Comparison of ENCODE assay signal across 25 cellular contexts in the genomic region with DNA sequence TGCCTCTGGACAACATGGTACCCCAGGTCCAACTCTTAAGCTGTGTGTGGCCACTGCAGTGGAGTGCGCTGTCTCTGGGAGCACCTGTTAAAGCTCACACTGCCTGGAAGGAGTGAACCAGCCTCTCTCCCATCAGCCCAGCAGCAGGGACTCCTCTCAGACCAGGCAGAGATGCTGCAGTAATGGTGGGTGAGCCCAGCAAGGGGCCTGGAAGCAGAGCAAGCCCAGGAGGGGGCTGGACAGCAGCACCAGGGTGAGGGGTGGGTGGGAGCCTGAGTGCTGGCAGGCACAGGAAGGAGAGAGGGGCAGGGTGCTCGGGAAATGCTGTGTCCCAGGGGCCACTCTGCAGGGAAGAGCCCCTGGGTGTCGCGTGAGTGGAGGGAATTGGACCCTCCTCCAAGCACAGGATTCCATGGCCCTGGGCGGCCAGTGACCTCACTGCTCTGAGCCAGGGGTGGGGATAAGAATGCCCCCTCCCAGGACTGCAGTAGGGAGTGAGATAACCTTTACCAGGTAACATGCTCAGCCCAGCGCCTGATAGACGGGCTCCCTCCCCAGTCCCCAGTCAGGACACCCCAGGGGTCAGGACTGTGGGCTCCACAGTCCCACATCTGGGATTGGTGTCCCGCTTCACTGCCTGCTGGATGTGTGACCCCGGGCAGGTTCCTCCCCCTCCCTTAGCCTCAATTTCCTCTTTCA.
DNase-seq lines count a peak whose midpoint lies in the region; ATAC-seq and TF ChIP-seq lines count a peak whose summit lies in the region.
"Had no signal": no experiment of that assay in that cellular context is flagged by ENCODE, and none has a peak within 500 bp of the region (broad histone marks: within the 10 kb centered on the region; RNA-seq: fewer than 3 reads in every experiment).

No MANE protein-coding gene starts in this region.

- no peak overlapping the region for H3K27ac Mint-ChIP-seq in progenitor cell of endocrine pancreas
- H3K27ac Mint-ChIP-seq: activated naive CD4-positive, alpha-beta T cell treated with anti-CD3 and anti-CD28 coated beads, Interleukin-2, amount 50 U/mL, for 72 hours; CD4-positive, CD25-positive, alpha-beta regulatory T cell; stimulated activated naive CD8-positive, alpha-beta T cell treated with anti-CD3 and anti-CD28 coated beads, Interleukin-15, Interleukin-2, amounts not matched to agents 100 ng/mL and 50 ng/mL, for 24 hours had no signal

- no peak for TF ChIP-seq CTCF in right atrium auricular region (IDR thresholded peaks at IDR 0.05)
- no peak for TF ChIP-seq CTCF in progenitor cell of endocrine pancreas (IDR thresholded peaks at IDR 0.05; ENCODE audit: unreplicated experiment)
- no peak for TF ChIP-seq CTCF in foreskin fibroblast (IDR thresholded peaks at IDR 0.05; ENCODE audit: low read depth, low read length)

- H3K4me3 ChIP-seq in right atrium auricular region, result no peak overlapping the region
- no peak overlapping the region for H3K4me3 ChIP-seq in foreskin fibroblast (ENCODE audit: low read depth in 1 of 2, low read length in 2 of 2)
- H3K4me3 ChIP-seq: gastrocnemius medialis, HAP-1, mucosa of descending colon, SJCRH30, transverse colon had no signal

- H3K27me3 ChIP-seq in right atrium auricular region, result no peaks in the 10 kb centered on the region
- H3K27me3 ChIP-seq: gastrocnemius medialis, transverse colon had no signal

- H3K36me3 ChIP-seq in right atrium auricular region, result no peaks in the 10 kb centered on the region
- H3K36me3 ChIP-seq: gastrocnemius medialis, HAP-1, SJCRH30, transverse colon had no signal

- no peaks in the 10 kb centered on the region for H3K4me1 Mint-ChIP-seq in progenitor cell of endocrine pancreas (ENCODE audit: low read depth)
- H3K4me1 Mint-ChIP-seq: CD4-positive, CD25-positive, alpha-beta regulatory T cell; central memory CD8-positive, alpha-beta T cell had no signal

- peaks cover 0 to 4% of the 10 kb centered on the region in 2 donors for H3K4me1 ChIP-seq in right atrium auricular region
- H3K4me1 ChIP-seq: gastrocnemius medialis, HAP-1, SJCRH30, transverse colon had no signal

- no peaks in the 10 kb centered on the region for H3K9me3 Mint-ChIP-seq in progenitor cell of endocrine pancreas (ENCODE audit: low read depth)
- H3K9me3 Mint-ChIP-seq: activated naive CD4-positive, alpha-beta T cell treated with anti-CD3 and anti-CD28 coated beads, Interleukin-2, amount 50 U/mL, for 72 hours; central memory CD8-positive, alpha-beta T cell; stimulated activated naive CD8-positive, alpha-beta T cell treated with anti-CD3 and anti-CD28 coated beads, Interleukin-15, Interleukin-2, amounts not matched to agents 100 ng/mL and 50 ng/mL, for 24 hours had no signal

- H3K27ac ChIP-seq in right atrium auricular region, result no peak overlapping the region
- H3K27ac ChIP-seq: gastrocnemius medialis, SJCRH30, transverse colon had no signal

- H3K4me3 Mint-ChIP-seq in progenitor cell of endocrine pancreas (ENCODE audit: low read depth), result no peak overlapping the region
- H3K4me3 Mint-ChIP-seq: CD4-positive, CD25-positive, alpha-beta regulatory T cell; central memory CD8-positive, alpha-beta T cell; stimulated activated naive CD8-positive, alpha-beta T cell treated with anti-CD3 and anti-CD28 coated beads, Interleukin-15, Interleukin-2, amounts not matched to agents 100 ng/mL and 50 ng/mL, for 24 hours had no signal

- intact Hi-C loops in Right ventricle myocardium inferior (cut with DNase I), result no loop called here

- H3K27me3 Mint-ChIP-seq in progenitor cell of endocrine pancreas, result peaks cover 28% of the 10 kb centered on the region
- H3K27me3 Mint-ChIP-seq: CD4-positive, CD25-positive, alpha-beta regulatory T cell; stimulated activated naive CD8-positive, alpha-beta T cell treated with anti-CD3 and anti-CD28 coated beads, Interleukin-15, Interleukin-2, amounts not matched to agents 100 ng/mL and 50 ng/mL, for 24 hours had no signal

- no peaks in the 10 kb centered on the region for H3K36me3 Mint-ChIP-seq in progenitor cell of endocrine pancreas (ENCODE audit: insufficient read depth)
- H3K36me3 Mint-ChIP-seq: activated naive CD4-positive, alpha-beta T cell treated with anti-CD3 and anti-CD28 coated beads, Interleukin-2, amount 50 U/mL, for 72 hours; CD4-positive, CD25-positive, alpha-beta regulatory T cell had no signal

- H3K9me3 ChIP-seq in right atrium auricular region, result no peaks in the 10 kb centered on the region
- H3K9me3 ChIP-seq: gastrocnemius medialis, HAP-1, mucosa of descending colon, SJCRH30, transverse colon had no signal

- DNase-seq in right atrium auricular region (ENCODE audit: low spot score) (peak; percentile 32), Right ventricle myocardium inferior (ENCODE audit: missing footprints) (no peak), ecto neural progenitor cell (ENCODE audit: low spot score) (peak; percentile 29), progenitor cell of endocrine pancreas (ENCODE audit: low spot score, unreplicated experiment) (peak; percentile 8), foreskin fibroblast (no peak), NCI-H2081 treated with DMSO at 0.1 percent for 48 hours (lab: John Stamatoyannopoulos, UW) (no peak)
- DNase-seq: activated CD4-positive, alpha-beta T cell treated with anti-CD3 and anti-CD28 coated beads for 48 hours; CD4-positive, CD25-positive, alpha-beta regulatory T cell; DMS 273 treated with DMSO at 0.1 percent for 48 hours; gastrocnemius medialis; hippocampal formation; IMR-90; mucosa of descending colon; NCI-H1105; NCI-H2029; NCI-H446 treated with DMSO at 0.1 percent for 48 hours; PC-3; SJCRH30; stimulated activated CD4-positive, alpha-beta T cell treated with anti-CD3 and anti-CD28 coated beads, Interleukin-4, amount 100 ng/mL, for 4 hours; transverse colon had no signal

- no peak for ATAC-seq in Right ventricle myocardium inferior
- ATAC-seq in GM21526 (IDR thresholded peaks at IDR 0.05; ENCODE audit: low FRiP score, unreplicated experiment), result no peak
- ATAC-seq: activated naive CD4-positive, alpha-beta T cell treated with anti-CD3 and anti-CD28 coated beads, Interleukin-2, amount 50 U/mL, for 72 hours; gastrocnemius medialis; mucosa of descending colon; PC-3 had no signal

Comparison
In these comparisons a context has a peak if more than half of its experiments do, and no peak if none do; other contexts are left out.
1. DNase-seq: peak in right atrium auricular region (single experiment), ecto neural progenitor cell (single experiment) and progenitor cell of endocrine pancreas (single experiment); none in Right ventricle myocardium inferior (single experiment), foreskin fibroblast (0 of 2) and NCI-H2081 treated with DMSO at 0.1 percent for 48 hours (single experiment).